7 cellular contexts compared by ENCODE assay signal in genomic region chr5:60842859-60843692, GRCh38. TPM values are rescaled to one million over a fixed set of nuclear protein-coding genes. Genes with fewer than 3 reads are reported as not detected.
DNase-seq lines count a peak whose midpoint lies in the region; ATAC-seq and TF ChIP-seq lines count a peak whose summit lies in the region.

No MANE protein-coding gene starts in this region.

- TF ChIP-seq POLR2A in erythroblast (IDR thresholded peaks at IDR 0.05; ENCODE audit: low read length) = no peak

- TF ChIP-seq EP300 in neural cell (conservative IDR thresholded peaks at IDR 0.05; ENCODE audit: poor library complexity, severe bottlenecking) = no peak

- H3K4me3 ChIP-seq in HEK293 (ENCODE audit: low read depth, low read length) = peak overlapping the region; percentile 89
- H3K4me3 ChIP-seq in neural cell (ENCODE audit: low read length) = peak overlapping the region; percentile 90

- H3K9me2 ChIP-seq in neural cell (ENCODE audit: insufficient read depth, low read length) = no peaks in the 10 kb centered on the region

- POLR2A ChIA-PET in HEK293 (lab: Yijun Ruan, JAX) = interaction anchor here (1.6 to 2.0 kb wide), 3 partner anchors 9 to 147 kb away, joined by 3 to 10 read pairs (median 6); partner anchors contain the start of genes ERCC8 and NDUFAF2

- no peaks in the 10 kb centered on the region for H4K20me1 ChIP-seq in neural cell (ENCODE audit: insufficient read depth)

- peak overlapping the region; percentile 42 for H2AFZ ChIP-seq in neural cell (ENCODE audit: low read depth, low read length)

- no peaks in the 10 kb centered on the region for H3K79me2 ChIP-seq in neural cell (replicated peaks; ENCODE audit: insufficient read depth, low read length)

- H3K4me1 ChIP-seq in HEK293 (ENCODE audit: control insufficient read depth, insufficient read depth, low read length) = no peaks in the 10 kb centered on the region; the same call in 1 of the 2 replicates

- TF ChIP-seq RAD21 in neural cell (conservative IDR thresholded peaks at IDR 0.05) = no peak

- peak overlapping the region; percentile 49 for H3K9ac ChIP-seq in neural cell (ENCODE audit: low read length)

- no peaks in the 10 kb centered on the region for H3K9me3 ChIP-seq in HEK293 (ENCODE audit: control insufficient read depth, insufficient read depth, low read depth, low read length)
- no peaks in the 10 kb centered on the region for H3K9me3 ChIP-seq in neural cell (ENCODE audit: low read length)

- CTCF ChIA-PET in HEK293 (lab: Yijun Ruan, JAX) = interaction anchor here (0.7 kb wide), 1 partner anchor 212 kb away, joined by 4 read pairs; no protein-coding TSS in a partner anchor

- DNase-seq in G401 (ENCODE audit: low spot score) (peak; percentile 62), erythroblast (lab: John Stamatoyannopoulos, UW) (peak; percentile 10 to 11), COLO829 (ENCODE audit: low spot score) (no peak), NCI-H1694 (lab: John Stamatoyannopoulos, UW) (no peak)

- H3K27ac ChIP-seq in HEK293 (ENCODE audit: extremely low read depth, low read depth, low read length) (peak overlapping the region; percentile 61; the same call in 1 of the 2 replicates), neural cell (ENCODE audit: low read length) (no peak overlapping the region)

- no peaks in the 10 kb centered on the region for H3F3A ChIP-seq in neural cell (ENCODE audit: insufficient read depth, low read length, poor library complexity, severe bottlenecking)

- in situ Hi-C loops in G401 (cut with HindIII; ENCODE audit: low sequenced_read_pairs) = no loop called here

- peak; percentile 68 for ATAC-seq in SK-N-SH treated with all-trans-retinoic acid at 6 μM for 48 hours

- H3K36me3 ChIP-seq in HEK293 (ENCODE audit: control insufficient read depth in 2 of 2, insufficient read depth in 1 of 2, low read length in 2 of 2) (no peaks in the 10 kb centered on the region), neural cell (ENCODE audit: insufficient read depth, low read length) (no peaks in the 10 kb centered on the region)

- H3K4me2 ChIP-seq in neural cell (ENCODE audit: low read length) = peak overlapping the region; percentile 81

- TF ChIP-seq CTCF in HEK293 (tag by site-specific recombination; IDR thresholded peaks at IDR 0.05) (no peak), neural cell (IDR thresholded peaks at IDR 0.05; ENCODE audit: poor library complexity, severe bottlenecking) (no peak)

- peaks cover 38% of the 10 kb centered on the region for H3K27me3 ChIP-seq in neural cell (ENCODE audit: insufficient read depth, low read depth, low read length)

TF ChIP-seq in HEK293, 187 proteins besides CTCF, POLR2A, EP300 and RAD21 (continues in another document):
- TF ChIP-seq ZNF544 (tag by site-specific recombination; IDR thresholded peaks at IDR 0.05) = no peak
- TF ChIP-seq AEBP2 (tag by site-specific recombination; IDR thresholded peaks at IDR 0.05; ENCODE audit: borderline replicate concordance) = no peak
- TF ChIP-seq IKZF3 (tag by site-specific recombination; IDR thresholded peaks at IDR 0.05) = peak; percentile 45; the same call in 1 of the 2 replicates
- TF ChIP-seq ZBTB17 (tag by site-specific recombination; IDR thresholded peaks at IDR 0.05) = peak; percentile 58
- peak; percentile 60; the same call in 1 of the 2 replicates for TF ChIP-seq ZNF335 (tag by site-specific recombination; conservative IDR thresholded peaks at IDR 0.05)

TF ChIP-seq in SK-N-SH treated with all-trans-retinoic acid at 6 μM for 48 hours, 23 proteins besides CTCF, POLR2A, EP300 and RAD21 (continues in another document):
- TF ChIP-seq GLIS3 (CRISPR knock-in tag; IDR thresholded peaks at IDR 0.05) (no peak), ARNTL (CRISPR knock-in tag; IDR thresholded peaks at IDR 0.05; ENCODE audit: borderline replicate concordance, low read depth) (no peak), ISL1 (CRISPR knock-in tag; IDR thresholded peaks at IDR 0.05) (no peak), TCF4 (CRISPR knock-in tag; IDR thresholded peaks at IDR 0.05; ENCODE audit: borderline replicate concordance) (no peak), RARB (CRISPR knock-in tag; IDR thresholded peaks at IDR 0.05) (no peak), PATZ1 (CRISPR knock-in tag; IDR thresholded peaks at IDR 0.05; ENCODE audit: borderline replicate concordance) (no peak), CREB5 (CRISPR knock-in tag; IDR thresholded peaks at IDR 0.05; ENCODE audit: low read depth) (no peak), CSDC2 (CRISPR knock-in tag; IDR thresholded peaks at IDR 0.05) (no peak)

TF ChIP-seq in neural cell, 6 proteins besides CTCF, POLR2A, EP300 and RAD21:
- TF ChIP-seq POLR2AphosphoS5 (IDR thresholded peaks at IDR 0.05) = no peak
- no peak for TF ChIP-seq SMC3 (conservative IDR thresholded peaks at IDR 0.05; ENCODE audit: poor library complexity)
- TF ChIP-seq MXI1 (conservative IDR thresholded peaks at IDR 0.05; ENCODE audit: poor library complexity, severe bottlenecking) = no peak
- no peak for TF ChIP-seq TAF1 (IDR thresholded peaks at IDR 0.05; ENCODE audit: low read depth)
- TF ChIP-seq REST (IDR thresholded peaks at IDR 0.05; ENCODE audit: borderline replicate concordance) = no peak
- TF ChIP-seq EZH2 (IDR thresholded peaks at IDR 0.05; ENCODE audit: borderline replicate concordance, insufficient read depth, low read length, poor library complexity, severe bottlenecking) = no peak

RNA-seq across cellular contexts. Expression of gene ELOVL7, which starts 1.0 kb away (rescaled TPM):
- total RNA-seq in G401 (2014; rRNA removed; shearing (Covaris generic)) = 34.8 and 37.3 TPM in 2 replicates
- 2.7 and 3.9 TPM in 2 replicates for polyA plus RNA-seq in neural cell
- polyA minus RNA-seq in neural cell = 1.9 and 2.9 TPM in 2 replicates

Comparison
In these comparisons a context has a peak if more than half of its experiments do, and no peak if none do; other contexts are left out.
1. DNase-seq: peak in G401 (single experiment) and erythroblast (2 of 2); none in COLO829 (single experiment) and NCI-H1694 (single experiment).